ENCODE assay signal across 24 cellular contexts in genomic region chr12:11738450-11738849, GRCh38.
DNase-seq lines count a peak whose midpoint lies in the region; ATAC-seq, FAIRE-seq and TF ChIP-seq lines count a peak whose summit lies in the region.
"Had no signal": no experiment of that assay in that cellular context is flagged by ENCODE, and none has a peak within 500 bp of the region (broad histone marks: within the 10 kb centered on the region; RNA-seq: fewer than 3 reads in every experiment).

No MANE protein-coding gene starts in this region.

- no peak overlapping the region for H3K4me3 Mint-ChIP-seq in activated CD4-positive, alpha-beta T cell treated with anti-CD3 and anti-CD28 coated beads, Interleukin-2, amount 10 ng/mL, durations not matched to agents 7 days and 5 days
- H3K4me3 Mint-ChIP-seq in dendritic cell treated with granulocyte-macrophage colony-stimulating factor and Interleukin-4, amounts not matched to agents 40 ng/mL and 50 ng/mL, for 4 days = peak overlapping the region; percentile 48
- H3K4me3 Mint-ChIP-seq: B cell had no signal

- POLR2A ChIA-PET in activated CD4-positive, alpha-beta T cell treated with anti-CD3 and anti-CD28 coated beads, Interleukin-2, amount 10 ng/mL, durations not matched to agents 7 days and 5 days (lab: Charles Lee) = no interaction called here

- intact Hi-C loops in dendritic cell treated with granulocyte-macrophage colony-stimulating factor and Interleukin-4, amounts not matched to agents 40 ng/mL and 50 ng/mL, for 4 days (cut with micrococcal nuclease) = no loop called here
- intact Hi-C loops in pancreas (cut with DNase I) = no loop called here

- no peak for DNase-seq in activated CD4-positive, alpha-beta T cell treated with anti-CD3 and anti-CD28 coated beads, Interleukin-2, amount 10 ng/mL, durations not matched to agents 7 days and 5 days
- DNase-seq in activated CD4-positive, alpha-beta T cell treated with anti-CD3 and anti-CD28 coated beads for 48 hours = no peak
- peak in 3 of 6 donors; percentile 40 to 67 (median 54) for DNase-seq in pancreas
- DNase-seq in NCI-H146 treated with DMSO at 0.1 percent for 48 hours (lab: John Stamatoyannopoulos, UW; ENCODE audit: unreplicated experiment) = no peak
- no peak for DNase-seq in LoVo (ENCODE audit: low spot score)
- DNase-seq: Calu3, DND-41, KBM-7, MG63, NCI-H1105 treated with DMSO at 0.1 percent for 48 hours, NCI-H146, NCI-H2029, NCI-H2227 treated with DMSO at 0.1 percent for 48 hours, NCI-H510A, NCI-H69, SHP77 treated with DMSO at 0.1 percent for 48 hours had no signal

- no peak for TF ChIP-seq CTCF in pancreas (IDR thresholded peaks at IDR 0.05)

- no peak overlapping the region for H3K27ac ChIP-seq in pancreas
- H3K27ac ChIP-seq: 22Rv1, C4-2B, RWPE1 had no signal

- peaks cover 24% of the 10 kb centered on the region for H3K4me1 Mint-ChIP-seq in activated CD4-positive, alpha-beta T cell treated with anti-CD3 and anti-CD28 coated beads, Interleukin-2, amount 10 ng/mL, durations not matched to agents 7 days and 5 days
- peaks cover 85% of the 10 kb centered on the region for H3K4me1 Mint-ChIP-seq in dendritic cell treated with granulocyte-macrophage colony-stimulating factor and Interleukin-4, amounts not matched to agents 40 ng/mL and 50 ng/mL, for 4 days (ENCODE audit: low read depth)

- peaks cover 20% of the 10 kb centered on the region for H3K36me3 Mint-ChIP-seq in activated CD4-positive, alpha-beta T cell treated with anti-CD3 and anti-CD28 coated beads, Interleukin-2, amount 10 ng/mL, durations not matched to agents 7 days and 5 days (ENCODE audit: low read depth)
- H3K36me3 Mint-ChIP-seq in dendritic cell treated with granulocyte-macrophage colony-stimulating factor and Interleukin-4, amounts not matched to agents 40 ng/mL and 50 ng/mL, for 4 days (ENCODE audit: low read depth) = peaks cover 85% of the 10 kb centered on the region

- no peak overlapping the region for H3K4me3 ChIP-seq in pancreas
- H3K4me3 ChIP-seq: MG63 had no signal

- no peaks in the 10 kb centered on the region for H3K27me3 ChIP-seq in pancreas
- H3K27me3 ChIP-seq: MG63 had no signal

- peak overlapping the region; percentile 46 for H3K27ac Mint-ChIP-seq in activated CD4-positive, alpha-beta T cell treated with anti-CD3 and anti-CD28 coated beads, Interleukin-2, amount 10 ng/mL, durations not matched to agents 7 days and 5 days
- peak overlapping the region; percentile 82 for H3K27ac Mint-ChIP-seq in dendritic cell treated with granulocyte-macrophage colony-stimulating factor and Interleukin-4, amounts not matched to agents 40 ng/mL and 50 ng/mL, for 4 days
- H3K27ac Mint-ChIP-seq: B cell had no signal

- no peak for FAIRE-seq in pancreas (lab: Jason Lieb, UNC)
- FAIRE-seq: H54 had no signal

- H3K36me3 ChIP-seq in pancreas = no peaks in the 10 kb centered on the region
- H3K36me3 ChIP-seq: MG63 had no signal

- H3K9me3 ChIP-seq in pancreas = no peaks in the 10 kb centered on the region
- H3K9me3 ChIP-seq: MG63 had no signal

- ATAC-seq in pancreas (peak; percentile 59 to 80 (median 73)), HG02759 (IDR thresholded peaks at IDR 0.05; ENCODE audit: unreplicated experiment) (no peak)
- ATAC-seq: Panc1 had no signal

- CTCF ChIA-PET in activated CD4-positive, alpha-beta T cell treated with anti-CD3 and anti-CD28 coated beads, Interleukin-2, amount 10 ng/mL, durations not matched to agents 7 days and 5 days (lab: Charles Lee) = no interaction called here

- no peaks in the 10 kb centered on the region for H3K9me3 Mint-ChIP-seq in activated CD4-positive, alpha-beta T cell treated with anti-CD3 and anti-CD28 coated beads, Interleukin-2, amount 10 ng/mL, durations not matched to agents 7 days and 5 days
- no peaks in the 10 kb centered on the region for H3K9me3 Mint-ChIP-seq in dendritic cell treated with granulocyte-macrophage colony-stimulating factor and Interleukin-4, amounts not matched to agents 40 ng/mL and 50 ng/mL, for 4 days

- 70 to 78% methylated on average over 6 of the region's 6 CpGs for WGBS in pancreas, 2 donors

- no peaks in the 10 kb centered on the region for H3K27me3 Mint-ChIP-seq in activated CD4-positive, alpha-beta T cell treated with anti-CD3 and anti-CD28 coated beads, Interleukin-2, amount 10 ng/mL, durations not matched to agents 7 days and 5 days
- H3K27me3 Mint-ChIP-seq in dendritic cell treated with granulocyte-macrophage colony-stimulating factor and Interleukin-4, amounts not matched to agents 40 ng/mL and 50 ng/mL, for 4 days = no peaks in the 10 kb centered on the region
- H3K27me3 Mint-ChIP-seq: B cell had no signal

- H3K4me1 ChIP-seq in pancreas = peaks cover 0 to 18% (median 6%) of the 10 kb centered on the region in 3 donors
